8 cellular contexts compared by ENCODE assay signal in the genomic region with DNA sequence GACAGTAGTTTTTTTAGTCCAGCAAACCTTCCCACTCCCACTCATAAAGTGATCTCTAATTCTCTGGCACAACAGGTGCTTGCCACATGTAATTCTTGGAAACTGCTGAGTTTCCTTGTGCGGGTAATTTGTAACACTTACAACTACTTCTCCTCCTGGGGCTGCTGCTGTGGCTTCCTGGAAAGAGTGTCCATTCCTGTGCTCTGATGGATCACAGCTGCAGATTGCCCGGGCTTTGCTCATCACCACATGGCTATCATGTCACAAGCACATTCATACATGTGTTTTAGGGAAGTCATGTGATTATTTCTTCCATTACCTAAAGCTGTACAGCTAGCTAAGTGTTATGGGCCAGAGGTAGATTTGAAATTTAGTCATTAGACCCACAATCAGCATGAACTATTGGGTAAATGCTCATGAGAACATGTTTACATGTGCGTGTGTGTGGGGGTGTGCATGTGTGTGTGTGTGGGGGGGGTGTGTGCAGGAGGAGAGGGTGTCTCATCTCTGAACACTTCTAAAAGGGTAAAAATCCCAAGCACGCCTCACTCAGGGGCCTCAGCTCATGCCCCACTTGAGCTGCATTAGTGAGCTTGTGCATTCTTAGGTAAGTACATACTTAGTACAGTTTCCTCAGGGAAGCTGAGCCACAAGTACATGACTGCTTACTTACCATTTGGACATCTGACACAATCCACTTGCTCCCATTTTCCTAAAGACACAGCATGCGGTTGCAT.
DNase-seq lines count a peak whose midpoint lies in the region; ATAC-seq and TF ChIP-seq lines count a peak whose summit lies in the region.

No MANE protein-coding gene starts in this region.

- H3K4me3 ChIP-seq in epithelial cell of esophagus (ENCODE audit: low read length): no peak overlapping the region

- ATAC-seq in GM18520 (IDR thresholded peaks at IDR 0.05; ENCODE audit: unreplicated experiment) (peak; percentile 31), HG03442 (IDR thresholded peaks at IDR 0.05; ENCODE audit: unreplicated experiment) (peak; percentile 34), HG03175 (IDR thresholded peaks at IDR 0.05; ENCODE audit: unreplicated experiment) (no peak)

- TF ChIP-seq CTCF in epithelial cell of esophagus (IDR thresholded peaks at IDR 0.05; ENCODE audit: insufficient read depth, low read depth, low read length, missing control alignments): no peak

- DNase-seq in epithelial cell of esophagus (ENCODE audit: low read depth) (peak; percentile 20), renal cortical epithelial cell (ENCODE audit: low read depth) (peak; percentile 61), DMS114 treated with DMSO at 0.1 percent for 48 hours (lab: John Stamatoyannopoulos, UW; ENCODE audit: unreplicated experiment) (no peak), NCI-H128 (lab: John Stamatoyannopoulos, UW; ENCODE audit: unreplicated experiment) (no peak)
- no peak for DNase-seq in effector CD4-positive, alpha-beta T cell

Comparison
In these comparisons a context has a peak if more than half of its experiments do, and no peak if none do; other contexts are left out.
1. DNase-seq: peak in epithelial cell of esophagus (single experiment) and renal cortical epithelial cell (single experiment); none in DMS114 treated with DMSO at 0.1 percent for 48 hours (single experiment), effector CD4-positive, alpha-beta T cell (single experiment) and NCI-H128 (single experiment).